9 cellular contexts compared by ENCODE assay signal in the genomic region with DNA sequence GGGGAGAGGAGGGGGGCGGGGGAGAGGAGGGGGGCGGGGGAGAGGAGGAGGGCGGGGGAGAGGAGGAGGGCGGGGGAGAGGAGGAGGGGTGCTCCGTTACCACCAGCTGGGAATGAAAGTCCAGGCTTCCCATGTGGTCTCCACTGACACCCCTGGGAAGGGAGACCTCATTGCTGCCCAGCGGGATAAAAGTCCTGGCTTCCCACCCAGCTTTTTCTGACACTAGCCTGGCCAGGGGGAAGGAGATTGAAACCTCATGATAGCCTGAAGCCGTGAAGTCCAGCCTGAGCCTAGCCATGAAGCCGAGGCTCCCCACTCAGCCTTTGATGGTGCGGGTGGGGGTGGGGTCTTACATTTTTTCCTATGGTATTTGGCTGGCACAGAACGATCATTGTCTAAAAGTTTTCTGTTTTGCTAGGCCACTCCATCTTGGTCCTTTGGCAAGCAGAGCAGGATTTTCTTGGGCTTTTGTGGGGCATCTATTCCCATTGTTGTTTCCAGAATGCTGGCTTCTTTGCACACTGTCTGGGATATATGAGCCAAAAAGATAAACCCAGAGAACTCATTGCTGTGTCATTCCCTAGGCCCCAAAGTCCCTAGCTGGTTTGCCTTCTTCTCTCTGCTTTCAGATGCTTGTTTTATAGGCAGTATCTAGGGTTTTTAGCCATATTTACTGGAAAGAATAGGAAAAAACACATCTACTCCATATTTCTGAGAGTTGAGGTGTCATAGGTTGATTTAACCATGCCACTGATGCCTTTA.
A peak's percentile ranks its signal among the peaks of the same experiment; 100 is the strongest.
DNase-seq lines count a peak whose midpoint lies in the region; ATAC-seq and TF ChIP-seq lines count a peak whose summit lies in the region.
"Had no signal": no experiment of that assay in that cellular context is flagged by ENCODE, and none has a peak within 500 bp of the region (broad histone marks: within the 10 kb centered on the region; RNA-seq: fewer than 3 reads in every experiment).

No MANE protein-coding gene starts in this region.

- peak in 1 of 2 donors; percentile 16 for DNase-seq in breast epithelium (ENCODE audit: low spot score in 2 of 2)
- DNase-seq in mammary epithelial cell = no peak
- DNase-seq in activated T-helper 2 cell treated with anti-CD3 and anti-CD28 coated beads, Interferon-gamma antibody, Interleukin-2, Interleukin-4, amounts not matched to agents 10 μg/mL and 5 μg/mL and 100 μg/mL, durations not matched to agents 14 hours and 24 hours and 36 hours (ENCODE audit: low spot score) = no peak
- DNase-seq in immature natural killer cell = no peak
- DNase-seq in ureter (ENCODE audit: low spot score) = peak; percentile 7
- no peak for DNase-seq in ACHN

- H3K4me3 ChIP-seq in breast epithelium = peak overlapping the region in 1 of 3 donors; percentile 39
- no peak overlapping the region for H3K4me3 ChIP-seq in mammary epithelial cell (replicated peaks in 1 of 3; ENCODE audit: insufficient read depth in 1 of 3, low read depth in 2 of 3, low read length in 3 of 3)

- no peak overlapping the region for H3K4me3 Mint-ChIP-seq in activated T-helper 2 cell treated with anti-CD3 and anti-CD28 coated beads, Interferon-gamma antibody, Interleukin-2, Interleukin-4, amounts not matched to agents 10 μg/mL and 5 μg/mL and 100 μg/mL, durations not matched to agents 14 hours and 24 hours and 36 hours (ENCODE audit: low read depth)
- peak overlapping the region in 4 of 5 donors; percentile 34 to 58 (median 54) for H3K4me3 Mint-ChIP-seq in immature natural killer cell

- H3K27ac ChIP-seq in breast epithelium = peak overlapping the region; percentile 29 to 81
- H3K27ac ChIP-seq in mammary epithelial cell (ENCODE audit: insufficient read depth, low read depth, low read length) = no peak overlapping the region
- H3K27ac ChIP-seq: C4-2B had no signal

- BruUV-seq in mammary epithelial cell (replicated peaks; lab: Mats Ljungman, UMichigan) = no TSS peak

- H3K9ac ChIP-seq in mammary epithelial cell (ENCODE audit: insufficient read depth, low read length) = no peak overlapping the region

- dilution Hi-C loops in mammary epithelial cell (cut with HindIII; ENCODE audit: low sequenced_read_pairs) = loop anchor here (5.0 kb wide), 2 partner anchors 66 to 151 kb away; a partner anchor contains a TSS

- no peak for TF ChIP-seq CTCF in breast epithelium (IDR thresholded peaks at IDR 0.05)
- no peak for TF ChIP-seq CTCF in mammary epithelial cell (conservative IDR thresholded peaks at IDR 0.05 in 1 of 2, IDR thresholded peaks at IDR 0.05 in 1 of 2; ENCODE audit: extremely low read depth in 1 of 2, insufficient read depth in 1 of 2, low read depth in 1 of 2, low read length in 2 of 2)

- 29% methylated on average over 4 of the region's 10 CpGs for WGBS in mammary epithelial cell (ENCODE audit: low coverage, missing lambda C conversion rate)

- intact Hi-C loops in breast epithelium (cut with DNase I; ENCODE audit: low total_unique reads) = loop anchor here (2.0 to 10.0 kb wide), 2 partner anchors 68 to 186 kb away; a partner anchor contains a TSS
- intact Hi-C loops in mammary epithelial cell (cut with micrococcal nuclease) = no loop called here
- intact Hi-C loops in activated T-helper 2 cell treated with anti-CD3 and anti-CD28 coated beads, Interferon-gamma antibody, Interleukin-2, Interleukin-4, amounts not matched to agents 10 μg/mL and 5 μg/mL and 100 μg/mL, durations not matched to agents 14 hours and 24 hours and 36 hours (cut with micrococcal nuclease) = loop anchor here (2.0 to 10.0 kb wide), 4 partner anchors 14 to 268 kb away; a partner anchor contains a TSS

- no peaks in the 10 kb centered on the region for H3K79me2 ChIP-seq in mammary epithelial cell (ENCODE audit: insufficient read depth, low read length)

- no peak overlapping the region for H2AFZ ChIP-seq in mammary epithelial cell (ENCODE audit: low read depth, low read length)

- peaks cover 42% of the 10 kb centered on the region for H3K4me1 Mint-ChIP-seq in activated T-helper 2 cell treated with anti-CD3 and anti-CD28 coated beads, Interferon-gamma antibody, Interleukin-2, Interleukin-4, amounts not matched to agents 10 μg/mL and 5 μg/mL and 100 μg/mL, durations not matched to agents 14 hours and 24 hours and 36 hours (ENCODE audit: low read depth)
- H3K4me1 Mint-ChIP-seq in immature natural killer cell = peaks cover 31 to 35% of the 10 kb centered on the region in 2 donors

- in situ Hi-C loops in mammary epithelial cell (cut with MboI; ENCODE audit: low sequenced_read_pairs in 2 of 2) (no loop called here), ACHN (cut with HindIII; ENCODE audit: low pct_ligation_motif_present, low pct_unique_long_range_greater_than_20kb, low sequenced_read_pairs) (no loop called here)

- no peak overlapping the region for H3K4me2 ChIP-seq in mammary epithelial cell (ENCODE audit: insufficient read depth, low read depth, low read length)

- H3K4me1 ChIP-seq in breast epithelium (no peaks in the 10 kb centered on the region), mammary epithelial cell (ENCODE audit: insufficient read depth, low read length) (peaks cover 18% of the 10 kb centered on the region)

- no peaks in the 10 kb centered on the region for H4K20me1 ChIP-seq in mammary epithelial cell (ENCODE audit: insufficient read depth, low read length)

- H3K9me3 ChIP-seq in breast epithelium = no peaks in the 10 kb centered on the region
- no peaks in the 10 kb centered on the region for H3K9me3 ChIP-seq in mammary epithelial cell (replicated peaks; ENCODE audit: insufficient read depth, low read length)

- TF ChIP-seq POLR2A in breast epithelium (IDR thresholded peaks at IDR 0.05) = no peak

- H3K9me3 Mint-ChIP-seq in activated T-helper 2 cell treated with anti-CD3 and anti-CD28 coated beads, Interferon-gamma antibody, Interleukin-2, Interleukin-4, amounts not matched to agents 10 μg/mL and 5 μg/mL and 100 μg/mL, durations not matched to agents 14 hours and 24 hours and 36 hours = peaks cover 10% of the 10 kb centered on the region
- peaks cover 0 to 7% (median 0%) of the 10 kb centered on the region in 6 donors for H3K9me3 Mint-ChIP-seq in immature natural killer cell

- H3K27ac Mint-ChIP-seq in activated T-helper 2 cell treated with anti-CD3 and anti-CD28 coated beads, Interferon-gamma antibody, Interleukin-2, Interleukin-4, amounts not matched to agents 10 μg/mL and 5 μg/mL and 100 μg/mL, durations not matched to agents 14 hours and 24 hours and 36 hours = peak overlapping the region; percentile 34
- H3K27ac Mint-ChIP-seq in immature natural killer cell = peak overlapping the region in 1 of 6 donors; percentile 57

- no peaks in the 10 kb centered on the region for H3K27me3 ChIP-seq in breast epithelium
- H3K27me3 ChIP-seq in mammary epithelial cell (ENCODE audit: insufficient read depth, low read length) = no peaks in the 10 kb centered on the region

- CTCF ChIA-PET in mammary epithelial cell (lab: Charles Lee; ENCODE audit: low non-redundant PET) = no interaction called here

- H3K36me3 ChIP-seq in breast epithelium (no peaks in the 10 kb centered on the region), mammary epithelial cell (ENCODE audit: insufficient read depth, low read length) (no peaks in the 10 kb centered on the region)

- ATAC-seq in GM21737 (IDR thresholded peaks at IDR 0.05; ENCODE audit: unreplicated experiment) = no peak
- no peak for ATAC-seq in GM21381 (IDR thresholded peaks at IDR 0.05; ENCODE audit: unreplicated experiment)

- no peaks in the 10 kb centered on the region for H3K27me3 Mint-ChIP-seq in activated T-helper 2 cell treated with anti-CD3 and anti-CD28 coated beads, Interferon-gamma antibody, Interleukin-2, Interleukin-4, amounts not matched to agents 10 μg/mL and 5 μg/mL and 100 μg/mL, durations not matched to agents 14 hours and 24 hours and 36 hours (ENCODE audit: low read depth)
- H3K27me3 Mint-ChIP-seq in immature natural killer cell (ENCODE audit: low read depth in 3 of 3) = peaks cover 3 to 17% (median 5%) of the 10 kb centered on the region in 3 donors

- peaks cover 10% of the 10 kb centered on the region for H3K36me3 Mint-ChIP-seq in activated T-helper 2 cell treated with anti-CD3 and anti-CD28 coated beads, Interferon-gamma antibody, Interleukin-2, Interleukin-4, amounts not matched to agents 10 μg/mL and 5 μg/mL and 100 μg/mL, durations not matched to agents 14 hours and 24 hours and 36 hours (ENCODE audit: low read depth)
- peaks cover 0 to 8% (median 4%) of the 10 kb centered on the region in 3 donors for H3K36me3 Mint-ChIP-seq in immature natural killer cell
